ENCODE assay signal across 37 cellular contexts in genomic region chr10:51792678-51793077, GRCh38.
"Had no signal": no experiment of that assay in that cellular context is flagged by ENCODE, and none has a peak within 500 bp of the region (broad histone marks: within the 10 kb centered on the region; RNA-seq: fewer than 3 reads in every experiment).

No MANE protein-coding gene starts in this region.

- H3K27ac Mint-ChIP-seq: activated B cell treated with CpG ODN at 0.5 μM for 24 hours; activated CD4-positive, alpha-beta memory T cell treated with anti-CD3 and anti-CD28 coated beads, Interleukin-2, amount 10 ng/mL, durations not matched to agents 7 days and 5 days; activated CD4-positive, alpha-beta T cell treated with anti-CD3 and anti-CD28 coated beads for 36 hours; activated CD4-positive, alpha-beta T cell treated with anti-CD3 and anti-CD28 coated beads, Interleukin-2, amount 10 ng/mL, durations not matched to agents 7 days and 5 days; activated CD8-positive, alpha-beta memory T cell treated with anti-CD3 and anti-CD28 coated beads, Interleukin-2, amount 10 ng/mL, durations not matched to agents 7 days and 5 days; activated CD8-positive, alpha-beta T cell treated with anti-CD3 and anti-CD28 coated beads, Interleukin-2, amount 10 ng/mL, durations not matched to agents 7 days and 5 days; activated naive CD4-positive, alpha-beta T cell treated with anti-CD3 and anti-CD28 coated beads, Interleukin-2, amount 10 ng/mL, durations not matched to agents 7 days and 5 days; activated naive CD4-positive, alpha-beta T cell treated with anti-CD3 and anti-CD28 coated beads, Interleukin-2, amount 50 U/mL, for 24 hours; activated naive CD8-positive, alpha-beta T cell; activated naive CD8-positive, alpha-beta T cell treated with anti-CD3 and anti-CD28 coated beads, Interleukin-2, amount 10 ng/mL, durations not matched to agents 7 days and 5 days; activated naive CD8-positive, alpha-beta T cell treated with anti-CD3 and anti-CD28 coated beads, Interleukin-2, amount 50 U/mL, for 24 hours; activated T-cell treated with anti-CD3 and anti-CD28 coated beads, Interleukin-2, amount 50 U/mL, for 24 hours; activated T-helper 2 cell treated with anti-CD3 and anti-CD28 coated beads, Interferon-gamma antibody, Interleukin-2, Interleukin-4, amounts not matched to agents 10 μg/mL and 5 μg/mL and 100 μg/mL, durations not matched to agents 14 hours and 24 hours and 36 hours; brain; T-helper 1 cell treated with Interleukin-12 subunit alpha and Interleukin-12 subunit beta and Interleukin-4 antibody, amounts not matched to agents 30 μg/mL and 1 μg/mL, for 36 hours; T-helper 2 cell treated with Interferon-gamma antibody and Interleukin-4, amounts not matched to agents 5 μg/mL and 100 μg/mL, for 36 hours had no signal

- FAIRE-seq: bronchial epithelial cell, TTC549 had no signal

- H3K4me3 ChIP-seq: ascending aorta, cardiac muscle cell had no signal

- H3K27me3 Mint-ChIP-seq: activated B cell treated with CpG ODN at 0.5 μM for 24 hours; activated CD4-positive, alpha-beta memory T cell treated with anti-CD3 and anti-CD28 coated beads, Interleukin-2, amount 10 ng/mL, durations not matched to agents 7 days and 5 days; activated CD4-positive, alpha-beta T cell treated with anti-CD3 and anti-CD28 coated beads, Interleukin-2, amount 10 ng/mL, durations not matched to agents 7 days and 5 days; activated CD8-positive, alpha-beta memory T cell treated with anti-CD3 and anti-CD28 coated beads, Interleukin-2, amount 10 ng/mL, durations not matched to agents 7 days and 5 days; activated naive CD4-positive, alpha-beta T cell treated with anti-CD3 and anti-CD28 coated beads, Interleukin-2, amount 10 ng/mL, durations not matched to agents 7 days and 5 days; activated naive CD8-positive, alpha-beta T cell treated with anti-CD3 and anti-CD28 coated beads, Interleukin-2, amount 10 ng/mL, durations not matched to agents 7 days and 5 days; activated naive CD8-positive, alpha-beta T cell treated with anti-CD3 and anti-CD28 coated beads, Interleukin-2, amount 50 U/mL, for 24 hours; activated T-cell treated with anti-CD3 and anti-CD28 coated beads, Interleukin-2, amount 50 U/mL, for 24 hours; brain had no signal

- H3K36me3 ChIP-seq: ascending aorta, cardiac muscle cell had no signal

- H3K27ac ChIP-seq: ascending aorta, cardiac muscle cell, VCaP had no signal

- H3K4me3 Mint-ChIP-seq: activated B cell treated with CpG ODN at 0.5 μM for 24 hours; activated CD4-positive, alpha-beta memory T cell treated with anti-CD3 and anti-CD28 coated beads, Interleukin-2, amount 10 ng/mL, durations not matched to agents 7 days and 5 days; activated CD4-positive, alpha-beta T cell treated with anti-CD3 and anti-CD28 coated beads for 36 hours; activated CD4-positive, alpha-beta T cell treated with anti-CD3 and anti-CD28 coated beads, Interleukin-2, amount 10 ng/mL, durations not matched to agents 7 days and 5 days; activated CD8-positive, alpha-beta memory T cell treated with anti-CD3 and anti-CD28 coated beads, Interleukin-2, amount 10 ng/mL, durations not matched to agents 7 days and 5 days; activated CD8-positive, alpha-beta T cell treated with anti-CD3 and anti-CD28 coated beads, Interleukin-2, amount 10 ng/mL, durations not matched to agents 7 days and 5 days; activated naive CD4-positive, alpha-beta T cell treated with anti-CD3 and anti-CD28 coated beads, Interleukin-2, amount 10 ng/mL, durations not matched to agents 7 days and 5 days; activated naive CD4-positive, alpha-beta T cell treated with anti-CD3 and anti-CD28 coated beads, Interleukin-2, amount 50 U/mL, for 24 hours; activated naive CD8-positive, alpha-beta T cell; activated naive CD8-positive, alpha-beta T cell treated with anti-CD3 and anti-CD28 coated beads, Interleukin-2, amount 10 ng/mL, durations not matched to agents 7 days and 5 days; activated naive CD8-positive, alpha-beta T cell treated with anti-CD3 and anti-CD28 coated beads, Interleukin-2, amount 50 U/mL, for 24 hours; activated T-cell treated with anti-CD3 and anti-CD28 coated beads, Interleukin-2, amount 50 U/mL, for 24 hours; brain; central memory CD8-positive, alpha-beta T cell; T-helper 1 cell treated with Interleukin-12 subunit alpha and Interleukin-12 subunit beta and Interleukin-4 antibody, amounts not matched to agents 30 μg/mL and 1 μg/mL, for 36 hours; T-helper 2 cell treated with Interferon-gamma antibody and Interleukin-4, amounts not matched to agents 5 μg/mL and 100 μg/mL, for 36 hours had no signal

- ATAC-seq: activated CD4-positive, alpha-beta T cell treated with anti-CD3 and anti-CD28 coated beads for 36 hours; activated CD8-positive, alpha-beta memory T cell treated with anti-CD3 and anti-CD28 coated beads, Interleukin-2, amount 10 ng/mL, durations not matched to agents 7 days and 5 days; activated CD8-positive, alpha-beta T cell treated with anti-CD3 and anti-CD28 coated beads, Interleukin-2, amount 10 ng/mL, durations not matched to agents 7 days and 5 days; activated naive CD8-positive, alpha-beta T cell treated with anti-CD3 and anti-CD28 coated beads, Interleukin-2, amount 50 U/mL, for 24 hours had no signal

- H3K27me3 ChIP-seq: ascending aorta, cardiac muscle cell had no signal

- DNase-seq: activated B cell treated with CpG ODN at 0.5 μM for 24 hours; activated CD4-positive, alpha-beta memory T cell treated with anti-CD3 and anti-CD28 coated beads, Interleukin-2, amount 10 ng/mL, durations not matched to agents 7 days and 5 days; activated CD4-positive, alpha-beta T cell treated with anti-CD3 and anti-CD28 coated beads for 1 hour; activated CD4-positive, alpha-beta T cell treated with anti-CD3 and anti-CD28 coated beads for 36 hours; activated CD4-positive, alpha-beta T cell treated with anti-CD3 and anti-CD28 coated beads for 48 hours; activated CD4-positive, alpha-beta T cell treated with anti-CD3 and anti-CD28 coated beads, Interleukin-2, amount 10 ng/mL, durations not matched to agents 7 days and 5 days; activated CD4-positive, alpha-beta T cell treated with anti-CD3 and anti-CD28 coated beads, Interleukin-2, amount 50 U/mL, for 48 hours; activated CD8-positive, alpha-beta memory T cell treated with anti-CD3 and anti-CD28 coated beads for 24 hours; activated CD8-positive, alpha-beta memory T cell treated with anti-CD3 and anti-CD28 coated beads, Interleukin-2, amount 10 ng/mL, durations not matched to agents 7 days and 5 days; activated CD8-positive, alpha-beta memory T cell treated with anti-CD3 and anti-CD28 coated beads, Interleukin-2, amount 50 U/mL, for 48 hours; activated CD8-positive, alpha-beta T cell treated with anti-CD3 and anti-CD28 coated beads, Interleukin-2, amount 10 ng/mL, durations not matched to agents 7 days and 5 days; activated effector memory CD4-positive, alpha-beta T cell treated with Interleukin-2 at 50 U/mL for 16 hours; activated gamma-delta T cell; activated naive CD4-positive, alpha-beta T cell treated with anti-CD3 and anti-CD28 coated beads, Interleukin-2, amount 10 ng/mL, durations not matched to agents 7 days and 5 days; activated naive CD4-positive, alpha-beta T cell treated with Interleukin-2 at 50 U/mL for 16 hours; activated naive CD8-positive, alpha-beta T cell treated with anti-CD3 and anti-CD28 coated beads, Interleukin-2, amount 10 ng/mL, durations not matched to agents 7 days and 5 days; activated naive CD8-positive, alpha-beta T cell treated with anti-CD3 and anti-CD28 coated beads, Interleukin-2, amount 50 U/mL, for 24 hours; activated T-cell treated with anti-CD3 and anti-CD28 coated beads, Interleukin-2, amount 50 U/mL, for 24 hours; activated T-cell treated with anti-CD3 and anti-CD28 coated beads, Interleukin-2, amount 50 U/mL, for 48 hours; amygdala; anterior cingulate cortex; caudate nucleus; cerebellar nuclear complex; T-helper 2 cell; T-helper 9 cell had no signal

- H3K36me3 Mint-ChIP-seq: activated CD8-positive, alpha-beta memory T cell treated with anti-CD3 and anti-CD28 coated beads, Interleukin-2, amount 10 ng/mL, durations not matched to agents 7 days and 5 days; activated naive CD4-positive, alpha-beta T cell treated with anti-CD3 and anti-CD28 coated beads, Interleukin-2, amount 50 U/mL, for 24 hours; activated naive CD8-positive, alpha-beta T cell; activated naive CD8-positive, alpha-beta T cell treated with anti-CD3 and anti-CD28 coated beads, Interleukin-2, amount 10 ng/mL, durations not matched to agents 7 days and 5 days had no signal

- H3K4me1 Mint-ChIP-seq: activated B cell treated with CpG ODN at 0.5 μM for 24 hours; activated CD4-positive, alpha-beta memory T cell treated with anti-CD3 and anti-CD28 coated beads, Interleukin-2, amount 10 ng/mL, durations not matched to agents 7 days and 5 days; activated CD4-positive, alpha-beta T cell treated with anti-CD3 and anti-CD28 coated beads for 36 hours; activated CD4-positive, alpha-beta T cell treated with anti-CD3 and anti-CD28 coated beads, Interleukin-2, amount 10 ng/mL, durations not matched to agents 7 days and 5 days; activated CD8-positive, alpha-beta memory T cell treated with anti-CD3 and anti-CD28 coated beads, Interleukin-2, amount 10 ng/mL, durations not matched to agents 7 days and 5 days; activated naive CD4-positive, alpha-beta T cell treated with anti-CD3 and anti-CD28 coated beads, Interleukin-2, amount 10 ng/mL, durations not matched to agents 7 days and 5 days; activated naive CD4-positive, alpha-beta T cell treated with anti-CD3 and anti-CD28 coated beads, Interleukin-2, amount 50 U/mL, for 24 hours; activated naive CD8-positive, alpha-beta T cell treated with anti-CD3 and anti-CD28 coated beads, Interleukin-2, amount 10 ng/mL, durations not matched to agents 7 days and 5 days; activated naive CD8-positive, alpha-beta T cell treated with anti-CD3 and anti-CD28 coated beads, Interleukin-2, amount 50 U/mL, for 24 hours; central memory CD8-positive, alpha-beta T cell had no signal
